ENCODE assay signal across 1 cellular context in the genomic region with DNA sequence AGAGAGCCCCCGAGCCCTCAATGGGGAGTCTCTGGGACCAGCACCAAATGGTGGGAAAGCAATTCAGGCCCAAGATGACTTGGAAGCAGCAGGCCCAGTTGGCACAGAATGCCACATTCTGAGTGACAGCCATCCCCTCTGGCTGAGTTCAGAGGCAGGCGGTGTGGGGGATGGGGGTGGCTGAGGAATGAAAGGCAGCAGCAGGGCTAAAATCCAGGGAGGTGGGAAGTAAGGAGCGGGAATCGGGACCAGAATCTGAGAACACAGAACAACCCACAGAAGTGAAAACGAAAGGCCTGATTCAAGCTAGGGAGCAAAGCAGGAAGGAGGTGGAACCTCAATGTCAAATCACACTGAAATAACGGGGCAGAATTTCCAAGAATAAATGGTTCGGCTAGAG.
TF ChIP-seq lines count a peak whose summit lies in the region.

No MANE protein-coding gene starts in this region.

TF ChIP-seq in HepG2, 621 proteins besides CTCF, POLR2A, EP300 and RAD21:
- no peak for TF ChIP-seq RNF2 (conservative IDR thresholded peaks at IDR 0.05; ENCODE audit: low read depth)
- TF ChIP-seq KDM1A (CRISPR knock-in tag; IDR thresholded peaks at IDR 0.05), result no peak
- no peak for TF ChIP-seq ASH2L (IDR thresholded peaks at IDR 0.05; ENCODE audit: insufficient read length, low read depth, low read length)
- no peak for TF ChIP-seq WIZ (CRISPR knock-in tag; IDR thresholded peaks at IDR 0.05)
